Comparison of ENCODE assay signal across 10 cellular contexts in genomic region chr6:106117579-106117978, GRCh38. TPM values are rescaled to one million over a fixed set of nuclear protein-coding genes. Genes with fewer than 3 reads are reported as not detected.
A peak's percentile ranks its signal among the peaks of the same experiment; 100 is the strongest.
DNase-seq lines count a peak whose midpoint lies in the region; ATAC-seq and TF ChIP-seq lines count a peak whose summit lies in the region.
"Had no signal": no experiment of that assay in that cellular context is flagged by ENCODE, and none has a peak within 500 bp of the region (broad histone marks: within the 10 kb centered on the region; RNA-seq: fewer than 3 reads in every experiment).

No MANE protein-coding gene starts in this region.

- peak; percentile 40 for ATAC-seq in HG02852 (IDR thresholded peaks at IDR 0.05; ENCODE audit: unreplicated experiment)
- peak; percentile 82 for ATAC-seq in activated B cell treated with CpG ODN at 0.5 μM for 24 hours (ENCODE audit: low read depth)
- no peak for ATAC-seq in HG03439 (IDR thresholded peaks at IDR 0.05; ENCODE audit: unreplicated experiment)

- CTCF ChIA-PET in activated B cell treated with CpG ODN at 0.5 μM for 24 hours (lab: Charles Lee) (interaction anchor here (0.8 to 1.2 kb wide), 3 partner anchors 32 to 105 kb away, joined by 3 to 4 read pairs (median 3); partner anchors contain the start of gene PRDM1), A673 (lab: Charles Lee) (no interaction called here)

- TF ChIP-seq CTCF in activated B cell treated with CpG ODN at 0.5 μM for 24 hours (IDR thresholded peaks at IDR 0.05), result no peak
- TF ChIP-seq CTCF in A673 (conservative IDR thresholded peaks at IDR 0.05; ENCODE audit: low read depth, low read length), result no peak

- H3K36me3 ChIP-seq in effector memory CD4-positive, alpha-beta T cell (ENCODE audit: control insufficient read depth, insufficient read depth, low read length), result no peaks in the 10 kb centered on the region
- no peaks in the 10 kb centered on the region for H3K36me3 ChIP-seq in A673 (ENCODE audit: insufficient read depth, low read length, poor library complexity, severe bottlenecking)

- H3K27ac ChIP-seq in effector memory CD4-positive, alpha-beta T cell (ENCODE audit: insufficient read depth, low read length, poor library complexity, severe bottlenecking), result peak overlapping the region; percentile 52
- no peak overlapping the region for H3K27ac ChIP-seq in A673 (ENCODE audit: low read depth, low read length, poor library complexity, severe bottlenecking)

- H3K4me1 Mint-ChIP-seq in activated B cell treated with CpG ODN at 0.5 μM for 24 hours, result peaks cover 40% of the 10 kb centered on the region

- H3K27ac Mint-ChIP-seq in activated B cell treated with CpG ODN at 0.5 μM for 24 hours, result peak overlapping the region; percentile 62

- POLR2A ChIA-PET in activated B cell treated with CpG ODN at 0.5 μM for 24 hours (lab: Charles Lee), result interaction anchor here (0.8 to 5.1 kb wide), 5 partner anchors 12 to 64 kb away, joined by 3 to 32 read pairs (median 5); no protein-coding TSS in a partner anchor
- POLR2A ChIA-PET in A673 (lab: Charles Lee; ENCODE audit: low non-redundant PET), result no interaction called here

- H3K9me3 ChIP-seq in effector memory CD4-positive, alpha-beta T cell (ENCODE audit: control insufficient read depth, low read length), result no peaks in the 10 kb centered on the region
- no peaks in the 10 kb centered on the region for H3K9me3 ChIP-seq in A673 (ENCODE audit: low read depth, low read length, poor library complexity, severe bottlenecking)

- H3K27me3 ChIP-seq in effector memory CD4-positive, alpha-beta T cell (replicated peaks; ENCODE audit: control insufficient read depth, insufficient read depth, low read length, poor library complexity, severe bottlenecking), result no peaks in the 10 kb centered on the region
- H3K27me3 ChIP-seq in A673 (replicated peaks; ENCODE audit: insufficient read depth, low read depth, low read length, poor library complexity), result no peaks in the 10 kb centered on the region

- H3K36me3 Mint-ChIP-seq in activated B cell treated with CpG ODN at 0.5 μM for 24 hours (ENCODE audit: low read depth), result no peaks in the 10 kb centered on the region

- no peaks in the 10 kb centered on the region for H3K27me3 Mint-ChIP-seq in activated B cell treated with CpG ODN at 0.5 μM for 24 hours

- no peak overlapping the region for H3K4me3 ChIP-seq in effector memory CD4-positive, alpha-beta T cell (ENCODE audit: insufficient read depth, low read depth, low read length, poor library complexity, severe bottlenecking)
- no peak overlapping the region for H3K4me3 ChIP-seq in A673 (ENCODE audit: low read depth, low read length, poor library complexity, severe bottlenecking)

- no peak overlapping the region for H3K4me3 Mint-ChIP-seq in activated B cell treated with CpG ODN at 0.5 μM for 24 hours

- H3K9me3 Mint-ChIP-seq in activated B cell treated with CpG ODN at 0.5 μM for 24 hours, result no peaks in the 10 kb centered on the region

- H3K4me1 ChIP-seq in effector memory CD4-positive, alpha-beta T cell (ENCODE audit: control insufficient read depth, insufficient read depth, low read length, poor library complexity, severe bottlenecking), result peaks cover 48% of the 10 kb centered on the region
- H3K4me1 ChIP-seq in A673 (ENCODE audit: insufficient read depth, low read length, poor library complexity, severe bottlenecking), result no peaks in the 10 kb centered on the region

- peak; percentile 77 for DNase-seq in GDM1 (lab: John Stamatoyannopoulos, UW)
- no peak for DNase-seq in activated B cell treated with CpG ODN at 0.5 μM for 24 hours
- DNase-seq in effector memory CD4-positive, alpha-beta T cell, result peak; percentile 53 to 71 (median 65)
- DNase-seq in amniotic stem cell (lab: John Stamatoyannopoulos, UW), result no peak
- DNase-seq in A673 (ENCODE audit: low spot score), result no peak
- no peak for DNase-seq in C1 segment of cervical spinal cord (lab: John Stamatoyannopoulos, UW)
- DNase-seq: EL, islet precursor cell had no signal

- no TSS peak for BruUV-seq in A673 (replicated peaks; lab: Mats Ljungman, UMichigan)

- intact Hi-C loops in activated B cell treated with CpG ODN at 0.5 μM for 24 hours (cut with micrococcal nuclease) (loop anchor here (1.0 to 5.0 kb wide), 2 partner anchors 20 to 45 kb away; no protein-coding TSS in a partner anchor), A673 (cut with micrococcal nuclease; ENCODE audit: unreplicated experiment) (no loop called here)

RNA-seq across cellular contexts. Expression of gene PRDM1, which starts 31.4 kb away (rescaled TPM):
- total RNA-seq in activated B cell treated with CpG ODN at 0.5 μM for 24 hours (16.3 and 16.4 TPM in 2 replicates), A673 (2021) (not detected in 2 replicates)

Comparison
In these comparisons a context has a peak if more than half of its experiments do, and no peak if none do; other contexts are left out.
1. DNase-seq: peak in GDM1 (single experiment) and effector memory CD4-positive, alpha-beta T cell (3 of 3); none in activated B cell treated with CpG ODN at 0.5 μM for 24 hours (single experiment), amniotic stem cell (single experiment), A673 (single experiment) and C1 segment of cervical spinal cord (0 of 14).
2. RNA of gene PRDM1, which starts 31.4 kb away (total RNA-seq): 16.3 to 16.4 TPM in activated B cell treated with CpG ODN at 0.5 μM for 24 hours; not detected in A673; every median in the first group is over 10 times any median in the second.